8 cellular contexts compared by ENCODE assay signal in the genomic region with DNA sequence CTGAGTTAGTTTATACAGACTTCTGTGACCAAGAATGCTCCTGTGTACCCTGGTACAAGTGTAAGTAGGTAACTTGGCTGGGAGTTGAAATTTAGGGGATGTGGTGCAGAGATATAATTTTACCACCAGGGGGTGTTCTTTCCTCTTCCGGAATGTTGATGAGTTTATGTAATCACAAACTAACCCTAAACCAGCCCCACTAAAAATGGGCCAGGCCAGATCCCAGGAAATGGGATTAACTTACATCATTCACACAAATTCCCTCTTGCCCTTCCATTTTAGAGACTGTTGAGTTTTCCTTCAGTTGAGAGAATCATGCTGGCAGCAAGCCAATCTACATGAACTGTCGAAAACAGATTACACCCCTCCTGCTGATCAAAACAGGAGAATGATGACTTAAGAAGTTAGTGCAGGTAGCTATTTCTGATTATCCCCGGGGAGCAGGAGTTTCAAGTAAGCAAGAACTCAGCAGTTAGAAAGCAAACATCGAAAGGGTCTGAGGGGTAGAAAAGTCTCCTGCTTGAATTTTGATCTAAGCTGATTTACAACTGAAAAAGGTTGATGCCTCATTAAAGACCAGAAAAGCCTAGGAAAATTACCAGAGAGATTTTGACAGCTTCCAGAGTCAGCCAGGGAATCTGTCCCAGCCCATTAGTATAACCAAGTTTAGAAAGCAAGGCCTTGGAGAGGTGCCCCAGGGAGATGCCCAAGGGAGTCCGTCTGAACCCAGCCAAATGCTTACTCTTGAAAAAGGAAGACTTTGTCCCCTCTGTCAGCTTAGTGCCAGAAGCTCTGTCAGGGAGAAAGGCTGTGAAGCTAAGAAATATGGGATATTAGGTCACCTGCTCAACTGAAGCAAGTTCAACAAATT. TPM values are rescaled to one million over a fixed set of nuclear protein-coding genes. Genes with fewer than 3 reads are reported as not detected.
DNase-seq lines count a peak whose midpoint lies in the region; ATAC-seq, FAIRE-seq and TF ChIP-seq lines count a peak whose summit lies in the region.

No MANE protein-coding gene starts in this region.

- H3K27me3 ChIP-seq in endothelial cell of umbilical vein (ENCODE audit: control insufficient read depth in 2 of 2, insufficient read depth in 2 of 2, low read length in 2 of 2) (peaks cover 0 to under 1% of the 10 kb centered on the region in 2 experiments), thymus (ENCODE audit: control insufficient read depth, insufficient read depth) (no peaks in the 10 kb centered on the region)

- H3K36me3 ChIP-seq in endothelial cell of umbilical vein (ENCODE audit: control insufficient read depth in 2 of 2, extremely low read depth in 1 of 2, insufficient read depth in 2 of 2, low read length in 2 of 2) = no peaks in the 10 kb centered on the region
- no peaks in the 10 kb centered on the region for H3K36me3 ChIP-seq in thymus (ENCODE audit: control insufficient read depth, insufficient read depth)

- no peaks in the 10 kb centered on the region for H4K20me1 ChIP-seq in endothelial cell of umbilical vein (replicated peaks; ENCODE audit: control insufficient read depth, extremely low read depth, insufficient read depth, low read length)

- no TSS peak for BruUV-seq in endothelial cell of umbilical vein (replicated peaks; lab: Mats Ljungman, UMichigan)

- dilution Hi-C loops in endothelial cell of umbilical vein (cut with MboI; ENCODE audit: extremely low pct_ligation_motif_present, low sequenced_read_pairs) = no loop called here

- ATAC-seq in HG03103 (IDR thresholded peaks at IDR 0.05; ENCODE audit: low read depth, unreplicated experiment) = peak; percentile 65

- intact Hi-C loops in endothelial cell of umbilical vein (cut with micrococcal nuclease) = loop anchor here (1.0 to 5.0 kb wide), 6 partner anchors 17 to 640 kb away; a partner anchor contains a TSS

- H3K9me3 ChIP-seq in endothelial cell of umbilical vein (replicated peaks; ENCODE audit: control insufficient read depth, insufficient read depth, low read length) (no peaks in the 10 kb centered on the region), thymus (ENCODE audit: control insufficient read depth) (no peaks in the 10 kb centered on the region)

- H3K4me2 ChIP-seq in endothelial cell of umbilical vein (ENCODE audit: insufficient read depth, low read length) = no peak overlapping the region

- no peaks in the 10 kb centered on the region for H3K9me1 ChIP-seq in endothelial cell of umbilical vein (replicated peaks; ENCODE audit: control insufficient read depth, extremely low read depth, insufficient read depth, low read length)

- TF ChIP-seq POLR2A in endothelial cell of umbilical vein (IDR thresholded peaks at IDR 0.05; ENCODE audit: low read depth, low read length) = no peak

- no peak overlapping the region for H3K27ac ChIP-seq in endothelial cell of umbilical vein (ENCODE audit: insufficient read depth, low read depth, low read length)
- peak overlapping the region; percentile 74 for H3K27ac ChIP-seq in thymus (ENCODE audit: low read depth)

- POLR2A ChIA-PET in endothelial cell of umbilical vein (lab: Charles Lee) = no interaction called here

- FAIRE-seq in endothelial cell of umbilical vein (lab: Jason Lieb, UNC) = peak; percentile 83

- no peak overlapping the region for H3K9ac ChIP-seq in endothelial cell of umbilical vein (replicated peaks; ENCODE audit: extremely low read depth, insufficient read depth, low read length)

- H2AFZ ChIP-seq in endothelial cell of umbilical vein (ENCODE audit: low read depth, low read length) = no peak overlapping the region

- no peaks in the 10 kb centered on the region for H3K79me2 ChIP-seq in endothelial cell of umbilical vein (ENCODE audit: control insufficient read depth, insufficient read depth, low read length)

- 46% methylated on average over 5 of the region's 5 CpGs for WGBS in thymus

- H3K4me3 ChIP-seq in endothelial cell of umbilical vein (replicated peaks in 1 of 3; ENCODE audit: insufficient read depth in 1 of 3, low read depth in 1 of 3, low read length in 3 of 3) (no peak overlapping the region), thymus (ENCODE audit: low read length) (no peak overlapping the region)

- TF ChIP-seq CTCF in endothelial cell of umbilical vein (IDR thresholded peaks at IDR 0.05; ENCODE audit: extremely low read depth in 1 of 2, insufficient read depth in 1 of 2, low read depth in 1 of 2, low read length in 2 of 2) = peak; percentile 58 to 62

- DNase-seq in activated CD8-positive, alpha-beta memory T cell treated with anti-CD3 and anti-CD28 coated beads for 24 hours = peak; percentile 73
- no peak for DNase-seq in activated CD8-positive, alpha-beta memory T cell treated with anti-CD3 and anti-CD28 coated beads, Interleukin-2, amount 50 U/mL, for 48 hours
- DNase-seq in NCI-H524 (lab: John Stamatoyannopoulos, UW) (peak; percentile 53 to 84), endothelial cell of umbilical vein (ENCODE audit: low read depth, low spot score) (peak; percentile 66), midbrain (lab: John Stamatoyannopoulos, UW) (peak; percentile 77)
- peak; percentile 16 to 30 for DNase-seq in activated CD4-positive, alpha-beta T cell treated with anti-CD3 and anti-CD28 coated beads, Interleukin-2, amount 50 U/mL, for 48 hours

- peaks cover 15% of the 10 kb centered on the region for H3K4me1 ChIP-seq in endothelial cell of umbilical vein (ENCODE audit: control insufficient read depth, extremely low read depth, insufficient read depth, low read length)
- H3K4me1 ChIP-seq in thymus (ENCODE audit: control insufficient read depth, insufficient read depth, low read length) = no peaks in the 10 kb centered on the region

- CTCF ChIA-PET in endothelial cell of umbilical vein (lab: Charles Lee) = interaction anchor here (0.6 to 2.5 kb wide), 17 partner anchors 8 to 1153 kb away, joined by 3 to 23 read pairs (median 4); a partner anchor contains a TSS

TF ChIP-seq in endothelial cell of umbilical vein, 7 proteins besides CTCF, POLR2A, EP300 and RAD21:
- no peak for TF ChIP-seq FOS (IDR thresholded peaks at IDR 0.05; ENCODE audit: borderline replicate concordance, insufficient read depth, low read length)
- TF ChIP-seq, protein P1, sequence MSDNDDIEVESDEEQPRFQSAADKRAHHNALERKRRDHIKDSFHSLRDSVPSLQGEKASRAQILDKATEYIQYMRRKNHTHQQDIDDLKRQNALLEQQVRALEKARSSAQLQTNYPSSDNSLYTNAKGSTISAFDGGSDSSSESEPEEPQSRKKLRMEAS (IDR thresholded peaks at IDR 0.05; ENCODE audit: insufficient read depth, insufficient read length) = no peak
- TF ChIP-seq MYC (IDR thresholded peaks at IDR 0.05; ENCODE audit: low read depth, low read length) = no peak
- no peak for TF ChIP-seq GATA2 (IDR thresholded peaks at IDR 0.05; ENCODE audit: insufficient read depth, insufficient read length, low read depth, low read length)
- no peak for TF ChIP-seq EZH2 (IDR thresholded peaks at IDR 0.05; ENCODE audit: borderline replicate concordance, low read depth, low read length, severe bottlenecking)
- no peak for TF ChIP-seq JUN (IDR thresholded peaks at IDR 0.05; ENCODE audit: borderline replicate concordance, insufficient read depth, insufficient read length, low read depth)
- no peak for TF ChIP-seq POLR2AphosphoS5 (IDR thresholded peaks at IDR 0.05; ENCODE audit: insufficient read depth, low read depth, low read length)

RNA-seq across cellular contexts. Expression of a gene that starts 32.3 kb away (rescaled TPM):
- total RNA-seq in endothelial cell of umbilical vein = 40.1 and 43.3 TPM in 2 replicates
- polyA plus RNA-seq in endothelial cell of umbilical vein = 20.4 and 21.9 TPM in 2 replicates
- 38.8 and 40.0 TPM in 2 replicates for polyA plus RNA-seq in endothelial cell of umbilical vein (2011; cell fraction: cytosol; rRNA removed)
- polyA plus RNA-seq in endothelial cell of umbilical vein (2011; cell fraction: nucleus; rRNA removed) = 22.9 and 27.3 TPM in 2 replicates
- polyA plus RNA-seq in endothelial cell of umbilical vein (2012) = 36.8 and 46.2 TPM in 2 replicates
- 17.1 and 23.0 TPM in 2 replicates for polyA minus RNA-seq in endothelial cell of umbilical vein
- polyA minus RNA-seq in endothelial cell of umbilical vein (2011; cell fraction: cytosol; rRNA and poly(A)+ RNA removed) = 10.9 TPM
- 13.1 and 16.4 TPM in 2 replicates for polyA minus RNA-seq in endothelial cell of umbilical vein (2011; cell fraction: nucleus; rRNA and poly(A)+ RNA removed)
- 97.3 TPM for polyA plus RNA-seq in thymus
